ENCODE assay signal across 17 cellular contexts in genomic region chr4:125359960-125360628, GRCh38.
"Had no signal": no experiment of that assay in that cellular context is flagged by ENCODE, and none has a peak within 500 bp of the region (broad histone marks: within the 10 kb centered on the region; RNA-seq: fewer than 3 reads in every experiment).

No MANE protein-coding gene starts in this region.

- H3K4me3 Mint-ChIP-seq: central memory CD8-positive, alpha-beta T cell; effector memory CD8-positive, alpha-beta T cell; naive B cell; T-cell had no signal

- H3K36me3 Mint-ChIP-seq: naive B cell, T-cell, type B pancreatic cell had no signal

- H3K9me3 ChIP-seq: body of pancreas, prostate gland, right lobe of liver had no signal

- H3K27me3 ChIP-seq: body of pancreas, hepatocyte, right lobe of liver had no signal

- H3K4me2 ChIP-seq: hepatocyte had no signal

- H3K4me1 ChIP-seq: body of pancreas, prostate gland, right lobe of liver had no signal

- H3K27ac Mint-ChIP-seq: effector memory CD8-positive, alpha-beta T cell; naive B cell; T-cell; type B pancreatic cell had no signal

- H3K9me3 Mint-ChIP-seq: type B pancreatic cell had no signal

- H2AFZ ChIP-seq: hepatocyte had no signal

- H3K4me3 ChIP-seq: body of pancreas, hepatocyte, prostate gland, right lobe of liver had no signal

- H3K4me1 Mint-ChIP-seq: central memory CD8-positive, alpha-beta T cell; naive B cell; T-cell had no signal

- H3K27ac ChIP-seq: body of pancreas, hepatocyte, prostate gland, right lobe of liver had no signal

- H3K27me3 Mint-ChIP-seq: central memory CD8-positive, alpha-beta T cell; effector memory CD8-positive, alpha-beta T cell; naive B cell; T-cell; type B pancreatic cell had no signal

- ATAC-seq: body of pancreas; effector memory CD8-positive, alpha-beta T cell; right lobe of liver; T-cell had no signal

- DNase-seq: activated CD4-positive, alpha-beta T cell treated with anti-CD3 and anti-CD28 coated beads for 48 hours; activated CD8-positive, alpha-beta memory T cell treated with anti-CD3 and anti-CD28 coated beads for 24 hours; activated naive CD4-positive, alpha-beta T cell treated with anti-CD3 and anti-CD28 coated beads, Interleukin-2, amount 50 U/mL, for 16 hours; body of pancreas; cortex of kidney; effector memory CD8-positive, alpha-beta T cell; midbrain; naive B cell; nucleus accumbens; right lobe of liver; stimulated activated naive CD4-positive, alpha-beta T cell; substantia nigra; T-cell had no signal

- H3K36me3 ChIP-seq: prostate gland, right lobe of liver had no signal
